Comparison of ENCODE assay signal across 26 cellular contexts in genomic region chr5:77010281-77010680, GRCh38. TPM values are rescaled to one million over a fixed set of nuclear protein-coding genes. Genes with fewer than 3 reads are reported as not detected.
"Had no signal": no experiment of that assay in that cellular context is flagged by ENCODE, and none has a peak within 500 bp of the region (broad histone marks: within the 10 kb centered on the region; RNA-seq: fewer than 3 reads in every experiment).

No MANE protein-coding gene starts in this region.

- H3K9ac ChIP-seq: KMS-11 had no signal

- FAIRE-seq: RCC 7860 had no signal

- H3K4me2 ChIP-seq: KMS-11 had no signal

- H3K27ac ChIP-seq: KMS-11, SJSA1, SK-N-MC had no signal

- H3K36me3 ChIP-seq: SJSA1 had no signal

- DNase-seq: MV-4-11, NCI-H1048, NCI-H1105, NCI-H1417, NCI-H1436 treated with DMSO at 0.1 percent for 48 hours, NCI-H1694, NCI-H187 treated with DMSO at 0.1 percent for 48 hours, NCI-H2029 treated with DMSO at 0.1 percent for 48 hours, NCI-H2171, NCI-H226, NCI-H446, NCI-H510A, NCI-H524 treated with DMSO at 0.1 percent for 48 hours, NCI-H69, NCI-H774, Right ventricle myocardium superior, RPMI8226, SIG-M5, T-helper 1 cell had no signal

- H3K4me3 ChIP-seq: SJSA1, SK-N-MC had no signal

- H3K9me3 ChIP-seq: SJSA1 had no signal

- H3K4me1 ChIP-seq: SJSA1 had no signal

RNA-seq across cellular contexts. Expression of gene CRHBP, which starts 57.4 kb away (rescaled TPM):
- total RNA-seq: HT-29, LHCN-M2, MCF 10A had no signal
